In genomic region chr6:5745081-5745480, GRCh38 we compare ENCODE assay signal across 5 cellular contexts.
"Had no signal": no experiment of that assay in that cellular context is flagged by ENCODE, and none has a peak within 500 bp of the region (broad histone marks: within the 10 kb centered on the region; RNA-seq: fewer than 3 reads in every experiment).

No MANE protein-coding gene starts in this region.

- DNase-seq: HCEC 1CT, IMR-90, KG1 had no signal

- H3K4me3 ChIP-seq: GM23338, K562 had no signal
